ENCODE assay signal across 29 cellular contexts in genomic region chr16:7103056-7103455, GRCh38.
DNase-seq lines count a peak whose midpoint lies in the region; ATAC-seq, FAIRE-seq and TF ChIP-seq lines count a peak whose summit lies in the region.
"Had no signal": no experiment of that assay in that cellular context is flagged by ENCODE, and none has a peak within 500 bp of the region (broad histone marks: within the 10 kb centered on the region; RNA-seq: fewer than 3 reads in every experiment).

No MANE protein-coding gene starts in this region.

- TF ChIP-seq POLR2A in HepG2 (IDR thresholded peaks at IDR 0.05; ENCODE audit: insufficient read depth in 1 of 2, low read depth in 2 of 2, low read length in 2 of 2) (no peak), right lobe of liver (IDR thresholded peaks at IDR 0.05) (no peak)

- no peaks in the 10 kb centered on the region for H3K79me2 ChIP-seq in HepG2 (ENCODE audit: insufficient read depth, low read length)

- H3K36me3 ChIP-seq in HepG2 (replicated peaks in 1 of 2; ENCODE audit: control insufficient read depth in 1 of 2, insufficient read depth in 2 of 2, low read length in 2 of 2) = no peaks in the 10 kb centered on the region
- no peaks in the 10 kb centered on the region for H3K36me3 ChIP-seq in right lobe of liver
- H3K36me3 ChIP-seq: BE2C; BLaER1; BLaER1 treated with 17β-estradiol and CSF1 and Interleukin-3, amounts not matched to agents 10 nM and 100 nM had no signal

- H3K27ac ChIP-seq in HepG2 (ENCODE audit: extremely low read length, insufficient read depth, low read length) (no peak overlapping the region), right lobe of liver (no peak overlapping the region)
- H3K27ac ChIP-seq: 22Rv1; A549; BLaER1; BLaER1 treated with 17β-estradiol and CSF1 and Interleukin-3, amounts not matched to agents 10 nM and 100 nM; C4-2B had no signal

- WGBS in HepG2 (ENCODE audit: low lambda C conversion rate) = 3% methylated on average over 3 of the region's 3 CpGs
- 34% methylated on average over 3 of the region's 3 CpGs for WGBS in right lobe of liver (ENCODE audit: insufficient coverage, low coverage, low lambda C conversion rate, missing lambda C conversion rate)

- H3K4me3 ChIP-seq in HepG2 (replicated peaks in 1 of 3; ENCODE audit: insufficient read depth in 1 of 3, low read depth in 2 of 3, low read length in 3 of 3) = no peak overlapping the region
- H3K4me3 ChIP-seq in right lobe of liver = no peak overlapping the region
- H3K4me3 ChIP-seq: A549; BLaER1; BLaER1 treated with 17β-estradiol and CSF1 and Interleukin-3, amounts not matched to agents 10 nM and 100 nM had no signal

- in situ Hi-C loops in HepG2 (cut with HindIII; ENCODE audit: extremely low pct_ligation_motif_present, low pct_unique_long_range_greater_than_20kb) = no loop called here

- CTCF ChIA-PET in HepG2 (lab: Yijun Ruan, JAX; ENCODE audit: low intra/inter-chr PET ratio, low total read pairs) = no interaction called here

- no peak for FAIRE-seq in HepG2 (lab: Jason Lieb, UNC)
- FAIRE-seq: A204.1, A549, D721Med had no signal

- POLR2A ChIA-PET in HepG2 (lab: Yijun Ruan, JAX) = no interaction called here

- TF ChIP-seq RAD21 in HepG2 (CRISPR knock-in tag; IDR thresholded peaks at IDR 0.05) = no peak

- BruUV-seq in HepG2 (replicated peaks; lab: Mats Ljungman, UMichigan) = no TSS peak

- no peaks in the 10 kb centered on the region for H3K4me1 ChIP-seq in HepG2 (ENCODE audit: insufficient read depth, low read length)
- no peaks in the 10 kb centered on the region for H3K4me1 ChIP-seq in right lobe of liver
- H3K4me1 ChIP-seq: A549, BE2C, BLaER1, Caco-2 had no signal

- TF ChIP-seq EP300 in HepG2 (IDR thresholded peaks at IDR 0.05; ENCODE audit: low read depth in 2 of 2, low read length in 2 of 2) = no peak
- no peak for TF ChIP-seq EP300 in HepG2 (CRISPR knock-in tag; IDR thresholded peaks at IDR 0.05; ENCODE audit: borderline replicate concordance)

- TF ChIP-seq CTCF in HepG2 (CRISPR knock-in tag; IDR thresholded peaks at IDR 0.05) = no peak
- no peak for TF ChIP-seq CTCF in right lobe of liver (IDR thresholded peaks at IDR 0.05)

- DNase-seq in HepG2 (ENCODE audit: low spot score) = no peak
- DNase-seq in right lobe of liver = no peak
- DNase-seq: 8988T; ACHN; AML-193; BE2C; C1 segment of cervical spinal cord; Caco-2; Calu3; CD4-positive, alpha-beta memory T cell; CD4-positive, alpha-beta T cell; CD4-positive, CD25-positive, alpha-beta regulatory T cell; CD8-positive, alpha-beta memory T cell; CD8-positive, alpha-beta T cell; COR-L47; DMS 273 treated with DMSO at 0.1 percent for 48 hours; DMS153; DMS53; DMS79; DMS79 treated with DMSO at 0.1 percent for 48 hours; DND-41; EL had no signal

- intact Hi-C loops in HepG2 (cut with micrococcal nuclease; ENCODE audit: unreplicated experiment) = no loop called here
- intact Hi-C loops in right lobe of liver (cut with DNase I) = no loop called here

- H3K9ac ChIP-seq in HepG2 (ENCODE audit: insufficient read depth, low read depth, low read length) = no peak overlapping the region
- H3K9ac ChIP-seq: BLaER1; BLaER1 treated with 17β-estradiol and CSF1 and Interleukin-3, amounts not matched to agents 10 nM and 100 nM had no signal

- H3K4me2 ChIP-seq in HepG2 (ENCODE audit: low read depth, low read length) = no peak overlapping the region
- H3K4me2 ChIP-seq: A549; BLaER1; BLaER1 treated with 17β-estradiol and CSF1 and Interleukin-3, amounts not matched to agents 10 nM and 100 nM had no signal

- H3K27me3 ChIP-seq in HepG2 (ENCODE audit: control insufficient read depth in 1 of 2, insufficient read depth in 2 of 2, low read length in 2 of 2) (no peaks in the 10 kb centered on the region), right lobe of liver (no peaks in the 10 kb centered on the region)
- H3K27me3 ChIP-seq: BE2C; BLaER1; BLaER1 treated with 17β-estradiol and CSF1 and Interleukin-3, amounts not matched to agents 10 nM and 100 nM had no signal

- ATAC-seq in HepG2 = no peak
- no peak for ATAC-seq in right lobe of liver
- ATAC-seq: A549; CD8-positive, alpha-beta T cell had no signal

- no peak overlapping the region for H2AFZ ChIP-seq in HepG2 (ENCODE audit: low read length)

- no peaks in the 10 kb centered on the region for H3K9me3 ChIP-seq in HepG2 (ENCODE audit: low read length)
- H3K9me3 ChIP-seq in right lobe of liver = no peaks in the 10 kb centered on the region
- H3K9me3 ChIP-seq: A549; BE2C; BLaER1; BLaER1 treated with 17β-estradiol and CSF1 and Interleukin-3, amounts not matched to agents 10 nM and 100 nM; Caco-2 had no signal

- H4K20me1 ChIP-seq in HepG2 (ENCODE audit: insufficient read depth, low read length) = no peaks in the 10 kb centered on the region
- H4K20me1 ChIP-seq: BLaER1; BLaER1 treated with 17β-estradiol and CSF1 and Interleukin-3, amounts not matched to agents 10 nM and 100 nM had no signal

TF ChIP-seq in HepG2, 621 proteins besides CTCF, POLR2A, EP300 and RAD21:
- TF ChIP-seq ATF7 (IDR thresholded peaks at IDR 0.05) = peak; percentile 83
- no peak for TF ChIP-seq ATF7 (CRISPR knock-in tag; IDR thresholded peaks at IDR 0.05)
- peak; percentile 78 for TF ChIP-seq CREB1 (IDR thresholded peaks at IDR 0.05)
- TF ChIP-seq CREB1 (CRISPR knock-in tag; IDR thresholded peaks at IDR 0.05) = no peak
- TF ChIP-seq BRF2 (CRISPR knock-in tag; IDR thresholded peaks at IDR 0.05) = no peak
